ENCODE assay signal across 1 cellular context in genomic region chr16:56931253-56931768, GRCh38.
A peak's percentile ranks its signal among the peaks of the same experiment; 100 is the strongest.
TF ChIP-seq lines count a peak whose summit lies in the region.

No MANE protein-coding gene starts in this region.

TF ChIP-seq in K562, 482 proteins besides CTCF, POLR2A, EP300 and RAD21 (continued from another document and continues in another):
- no peak for TF ChIP-seq TRIM25 (IDR thresholded peaks at IDR 0.05; ENCODE audit: borderline replicate concordance)
- no peak for TF ChIP-seq SREBF1 (IDR thresholded peaks at IDR 0.05; ENCODE audit: borderline replicate concordance, low read depth, low read length)
- no peak; the same call in none of the 2 replicates for TF ChIP-seq ZNF592 (IDR thresholded peaks at IDR 0.05)
- TF ChIP-seq ZNF3 (CRISPR knock-in tag; IDR thresholded peaks at IDR 0.05): no peak
- TF ChIP-seq MECOM (CRISPR knock-in tag; IDR thresholded peaks at IDR 0.05): peak; percentile 78; the same call in 1 of the 2 replicates
- no peak; the same call in 1 of the 2 replicates for TF ChIP-seq PKNOX1 (IDR thresholded peaks at IDR 0.05)
- TF ChIP-seq PCBP2 (IDR thresholded peaks at IDR 0.05; ENCODE audit: low read depth, low read length, poor library complexity, severe bottlenecking): no peak
- TF ChIP-seq RFX5 (IDR thresholded peaks at IDR 0.05; ENCODE audit: low read depth, low read length): no peak
- TF ChIP-seq TCF7L2 (IDR thresholded peaks at IDR 0.05; ENCODE audit: low read depth, low read length): no peak
- no peak for TF ChIP-seq POLR3A (IDR thresholded peaks at IDR 0.05; ENCODE audit: borderline replicate concordance, extremely low read depth, insufficient read depth, insufficient read length)
- no peak for TF ChIP-seq DDX20 (tag; IDR thresholded peaks at IDR 0.05; ENCODE audit: low read depth)
- no peak for TF ChIP-seq CHD1 (IDR thresholded peaks at IDR 0.05; ENCODE audit: low read length)
- TF ChIP-seq CREM (IDR thresholded peaks at IDR 0.05; ENCODE audit: low read depth): no peak
- peak; percentile 43; the same call in 1 of the 2 replicates for TF ChIP-seq ZNF239 (CRISPR knock-in tag; IDR thresholded peaks at IDR 0.05)
- no peak for TF ChIP-seq STAG1 (CRISPR knock-in tag; IDR thresholded peaks at IDR 0.05; ENCODE audit: borderline replicate concordance)
- no peak for TF ChIP-seq ZBTB49 (CRISPR knock-in tag; IDR thresholded peaks at IDR 0.05; ENCODE audit: borderline replicate concordance)
- no peak for TF ChIP-seq SFPQ (IDR thresholded peaks at IDR 0.05; ENCODE audit: low read depth, low read length)
- TF ChIP-seq HOXB6 (CRISPR knock-in tag; IDR thresholded peaks at IDR 0.05; ENCODE audit: borderline replicate concordance): no peak
- TF ChIP-seq BMI1 (IDR thresholded peaks at IDR 0.05; ENCODE audit: low read length): no peak
- TF ChIP-seq RNF2 (IDR thresholded peaks at IDR 0.05): no peak
- 0 out of 4 replicates have a peak, but pooled peaks of 1 of the 2 experiments have one; percentile 40 for TF ChIP-seq MLX (CRISPR knock-in tag; conservative IDR thresholded peaks at IDR 0.05)
- no peak for TF ChIP-seq PTRF (tag; IDR thresholded peaks at IDR 0.05)
- TF ChIP-seq ZBTB7A (IDR thresholded peaks at IDR 0.05; ENCODE audit: borderline replicate concordance, control insufficient read depth, low read depth, low read length): no peak
- no peak for TF ChIP-seq ELF1 (tag; IDR thresholded peaks at IDR 0.05)
- TF ChIP-seq POLR2AphosphoS5 (IDR thresholded peaks at IDR 0.05; ENCODE audit: control insufficient read depth, insufficient read depth, low read depth, low read length): no peak
- no peak for TF ChIP-seq CTCFL (IDR thresholded peaks at IDR 0.05; ENCODE audit: borderline replicate concordance, insufficient read depth, low read depth, low read length, poor library complexity, severe bottlenecking)
- TF ChIP-seq CLOCK (CRISPR knock-in tag; IDR thresholded peaks at IDR 0.05; ENCODE audit: borderline replicate concordance): no peak
- TF ChIP-seq CBFB (CRISPR knock-in tag; IDR thresholded peaks at IDR 0.05): no peak
- TF ChIP-seq SNRNP70 (optimal IDR thresholded peaks at IDR 0.05; ENCODE audit: low read depth, low read length): no peak
- no peak for TF ChIP-seq ESRRA (IDR thresholded peaks at IDR 0.05; ENCODE audit: borderline replicate concordance, low read depth)
- no peak for TF ChIP-seq PHTF2 (CRISPR knock-in tag; IDR thresholded peaks at IDR 0.05)
- no peak for TF ChIP-seq HMG20A (CRISPR knock-in tag; conservative IDR thresholded peaks at IDR 0.05)
- TF ChIP-seq THRB (CRISPR knock-in tag; conservative IDR thresholded peaks at IDR 0.05): no peak
- no peak for TF ChIP-seq CREB5 (CRISPR knock-in tag; IDR thresholded peaks at IDR 0.05)
- no peak for TF ChIP-seq GTF2A2 (tag; IDR thresholded peaks at IDR 0.05)
- TF ChIP-seq SMARCA4 (IDR thresholded peaks at IDR 0.05): peak; percentile 30; the same call in 1 of the 2 replicates
- no peak for TF ChIP-seq HINFP (tag; conservative IDR thresholded peaks at IDR 0.05; ENCODE audit: low read depth)
